In the genomic region with DNA sequence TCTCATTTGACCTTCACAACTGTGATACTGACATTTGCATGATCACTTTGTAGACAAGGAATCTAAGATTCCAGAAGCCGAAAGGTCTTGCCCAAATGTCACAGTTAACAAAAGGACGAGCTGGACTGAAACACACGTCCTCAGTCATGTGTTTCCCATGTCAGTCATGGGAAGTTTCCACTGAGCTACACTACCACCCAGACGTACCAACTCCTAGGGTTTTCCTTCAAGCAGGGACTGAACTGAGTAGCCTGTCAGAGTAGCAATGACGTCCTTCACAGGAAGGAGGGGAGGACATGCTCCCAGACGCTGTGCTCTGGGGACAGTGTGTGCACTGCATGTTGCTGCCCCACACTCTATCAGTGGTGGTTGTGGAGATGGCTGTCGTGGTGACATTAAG, we compare ENCODE assay signal across 1 cellular context.
TF ChIP-seq lines count a peak whose summit lies in the region.

No MANE protein-coding gene starts in this region.

TF ChIP-seq in GM12878, 131 proteins besides CTCF, POLR2A, EP300 and RAD21 (continued from another document):
- no peak for TF ChIP-seq PBX3 (IDR thresholded peaks at IDR 0.05; ENCODE audit: insufficient replicate concordance, low read depth, low read length)
- TF ChIP-seq ZNF384 (IDR thresholded peaks at IDR 0.05; ENCODE audit: borderline replicate concordance, low read depth, low read length): no peak
- TF ChIP-seq, protein P1, sequence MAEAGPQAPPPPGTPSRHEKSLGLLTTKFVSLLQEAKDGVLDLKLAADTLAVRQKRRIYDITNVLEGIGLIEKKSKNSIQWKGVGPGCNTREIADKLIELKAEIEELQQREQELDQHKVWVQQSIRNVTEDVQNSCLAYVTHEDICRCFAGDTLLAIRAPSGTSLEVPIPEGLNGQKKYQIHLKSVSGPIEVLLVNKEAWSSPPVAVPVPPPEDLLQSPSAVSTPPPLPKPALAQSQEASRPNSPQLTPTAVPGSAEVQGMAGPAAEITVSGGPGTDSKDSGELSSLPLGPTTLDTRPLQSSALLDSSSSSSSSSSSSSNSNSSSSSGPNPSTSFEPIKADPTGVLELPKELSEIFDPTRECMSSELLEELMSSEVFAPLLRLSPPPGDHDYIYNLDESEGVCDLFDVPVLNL (IDR thresholded peaks at IDR 0.05; ENCODE audit: low read depth, low read length): no peak
- no peak for TF ChIP-seq PAX5 (IDR thresholded peaks at IDR 0.05; ENCODE audit: borderline replicate concordance, low read depth, low read length)
- no peak for TF ChIP-seq FOXM1 (IDR thresholded peaks at IDR 0.05; ENCODE audit: low read depth, low read length)
- TF ChIP-seq, protein P2, sequence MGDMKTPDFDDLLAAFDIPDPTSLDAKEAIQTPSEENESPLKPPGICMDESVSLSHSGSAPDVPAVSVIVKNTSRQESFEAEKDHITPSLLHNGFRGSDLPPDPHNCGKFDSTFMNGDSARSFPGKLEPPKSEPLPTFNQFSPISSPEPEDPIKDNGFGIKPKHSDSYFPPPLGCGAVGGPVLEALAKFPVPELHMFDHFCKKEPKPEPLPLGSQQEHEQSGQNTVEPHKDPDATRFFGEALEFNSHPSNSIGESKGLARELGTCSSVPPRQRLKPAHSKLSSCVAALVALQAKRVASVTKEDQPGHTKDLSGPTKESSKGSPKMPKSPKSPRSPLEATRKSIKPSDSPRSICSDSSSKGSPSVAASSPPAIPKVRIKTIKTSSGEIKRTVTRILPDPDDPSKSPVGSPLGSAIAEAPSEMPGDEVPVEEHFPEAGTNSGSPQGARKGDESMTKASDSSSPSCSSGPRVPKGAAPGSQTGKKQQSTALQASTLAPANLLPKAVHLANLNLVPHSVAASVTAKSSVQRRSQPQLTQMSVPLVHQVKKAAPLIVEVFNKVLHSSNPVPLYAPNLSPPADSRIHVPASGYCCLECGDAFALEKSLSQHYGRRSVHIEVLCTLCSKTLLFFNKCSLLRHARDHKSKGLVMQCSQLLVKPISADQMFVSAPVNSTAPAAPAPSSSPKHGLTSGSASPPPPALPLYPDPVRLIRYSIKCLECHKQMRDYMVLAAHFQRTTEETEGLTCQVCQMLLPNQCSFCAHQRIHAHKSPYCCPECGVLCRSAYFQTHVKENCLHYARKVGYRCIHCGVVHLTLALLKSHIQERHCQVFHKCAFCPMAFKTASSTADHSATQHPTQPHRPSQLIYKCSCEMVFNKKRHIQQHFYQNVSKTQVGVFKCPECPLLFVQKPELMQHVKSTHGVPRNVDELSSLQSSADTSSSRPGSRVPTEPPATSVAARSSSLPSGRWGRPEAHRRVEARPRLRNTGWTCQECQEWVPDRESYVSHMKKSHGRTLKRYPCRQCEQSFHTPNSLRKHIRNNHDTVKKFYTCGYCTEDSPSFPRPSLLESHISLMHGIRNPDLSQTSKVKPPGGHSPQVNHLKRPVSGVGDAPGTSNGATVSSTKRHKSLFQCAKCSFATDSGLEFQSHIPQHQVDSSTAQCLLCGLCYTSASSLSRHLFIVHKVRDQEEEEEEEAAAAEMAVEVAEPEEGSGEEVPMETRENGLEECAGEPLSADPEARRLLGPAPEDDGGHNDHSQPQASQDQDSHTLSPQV (IDR thresholded peaks at IDR 0.05): no peak
